In the genomic region with DNA sequence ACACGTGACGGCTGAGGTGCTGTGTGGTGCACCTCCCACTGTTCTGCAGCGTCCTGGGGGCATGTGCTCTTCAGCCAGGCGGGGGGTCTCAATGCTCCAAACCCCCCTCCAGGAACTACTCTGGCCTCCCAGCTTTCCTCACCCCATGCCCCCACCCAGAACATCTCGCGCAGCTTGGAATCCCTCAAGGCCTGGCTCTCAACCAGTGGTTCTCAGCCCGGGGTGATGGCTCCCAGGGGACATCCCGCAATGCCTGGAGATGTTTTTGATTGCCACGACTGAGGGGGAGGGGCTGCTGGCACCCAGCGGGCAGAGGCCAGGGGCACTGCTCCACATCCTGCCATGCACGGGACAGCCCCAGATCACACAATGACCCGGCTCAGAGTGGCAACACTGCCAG, we compare ENCODE assay signal across 1 cellular context.
TF ChIP-seq lines count a peak whose summit lies in the region.

No MANE protein-coding gene starts in this region.

TF ChIP-seq in HEK293, 187 proteins besides CTCF, POLR2A, EP300 and RAD21 (continued from another document):
- TF ChIP-seq, protein P1, sequence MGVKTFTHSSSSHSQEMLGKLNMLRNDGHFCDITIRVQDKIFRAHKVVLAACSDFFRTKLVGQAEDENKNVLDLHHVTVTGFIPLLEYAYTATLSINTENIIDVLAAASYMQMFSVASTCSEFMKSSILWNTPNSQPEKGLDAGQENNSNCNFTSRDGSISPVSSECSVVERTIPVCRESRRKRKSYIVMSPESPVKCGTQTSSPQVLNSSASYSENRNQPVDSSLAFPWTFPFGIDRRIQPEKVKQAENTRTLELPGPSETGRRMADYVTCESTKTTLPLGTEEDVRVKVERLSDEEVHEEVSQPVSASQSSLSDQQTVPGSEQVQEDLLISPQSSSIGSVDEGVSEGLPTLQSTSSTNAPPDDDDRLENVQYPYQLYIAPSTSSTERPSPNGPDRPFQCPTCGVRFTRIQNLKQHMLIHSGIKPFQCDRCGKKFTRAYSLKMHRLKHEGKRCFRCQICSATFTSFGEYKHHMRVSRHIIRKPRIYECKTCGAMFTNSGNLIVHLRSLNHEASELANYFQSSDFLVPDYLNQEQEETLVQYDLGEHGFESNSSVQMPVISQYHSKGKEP (tag by site-specific recombination; IDR thresholded peaks at IDR 0.05): no peak
- peak; percentile 36; the same call in 1 of the 2 replicates for TF ChIP-seq GLIS2 (tag by site-specific recombination; IDR thresholded peaks at IDR 0.05)
- TF ChIP-seq SP7 (tag by site-specific recombination; IDR thresholded peaks at IDR 0.05): no peak
- no peak for TF ChIP-seq ZXDB (tag by site-specific recombination; IDR thresholded peaks at IDR 0.05)
- no peak for TF ChIP-seq ZNF114 (tag by site-specific recombination; IDR thresholded peaks at IDR 0.05)
- no peak for TF ChIP-seq ZBTB7A (tag by site-specific recombination; IDR thresholded peaks at IDR 0.05; ENCODE audit: low read depth)
- TF ChIP-seq, protein P2, sequence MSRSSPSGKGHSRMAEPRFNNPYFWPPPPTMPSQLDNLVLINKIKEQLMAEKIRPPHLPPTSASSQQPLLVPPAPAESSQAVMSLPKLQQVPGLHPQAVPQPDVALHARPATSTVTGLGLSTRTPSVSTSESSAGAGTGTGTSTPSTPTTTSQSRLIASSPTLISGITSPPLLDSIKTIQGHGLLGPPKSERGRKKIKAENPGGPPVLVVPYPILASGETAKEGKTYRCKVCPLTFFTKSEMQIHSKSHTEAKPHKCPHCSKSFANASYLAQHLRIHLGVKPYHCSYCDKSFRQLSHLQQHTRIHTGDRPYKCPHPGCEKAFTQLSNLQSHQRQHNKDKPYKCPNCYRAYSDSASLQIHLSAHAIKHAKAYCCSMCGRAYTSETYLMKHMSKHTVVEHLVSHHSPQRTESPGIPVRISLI (tag by site-specific recombination; IDR thresholded peaks at IDR 0.05): no peak
- no peak for TF ChIP-seq ZNF514 (tag by site-specific recombination; IDR thresholded peaks at IDR 0.05)
- TF ChIP-seq HOXD13 (CRISPR knock-in tag; IDR thresholded peaks at IDR 0.05; ENCODE audit: borderline replicate concordance): no peak
- no peak for TF ChIP-seq YY2 (tag by site-specific recombination; IDR thresholded peaks at IDR 0.05)
- TF ChIP-seq ZNF10 (tag by site-specific recombination; IDR thresholded peaks at IDR 0.05): no peak
- TF ChIP-seq KLF9 (tag by site-specific recombination; IDR thresholded peaks at IDR 0.05; ENCODE audit: low read depth): no peak
